In genomic region chr5:180809403-180810209, GRCh38 we compare ENCODE assay signal across 8 cellular contexts. TPM values are rescaled to one million over a fixed set of nuclear protein-coding genes. Genes with fewer than 3 reads are reported as not detected.
DNase-seq lines count a peak whose midpoint lies in the region; ATAC-seq, FAIRE-seq and TF ChIP-seq lines count a peak whose summit lies in the region.

No MANE protein-coding gene starts in this region.

- peak; percentile 92 for DNase-seq in GM13976 (ENCODE audit: low spot score)
- DNase-seq in NCI-H1105 (lab: John Stamatoyannopoulos, UW), result peak; percentile 75
- peak; percentile 88 for DNase-seq in SKM-1 treated with dmso at 0.1 percent for 144 hours (lab: John Stamatoyannopoulos, UW; ENCODE audit: unreplicated experiment)
- peak; percentile 77 for DNase-seq in amniotic stem cell (lab: John Stamatoyannopoulos, UW)
- no peak for DNase-seq in left ventricle myocardium superior
- peak; percentile 87 for DNase-seq in prostate gland (ENCODE audit: low spot score)
- peak; percentile 94 for DNase-seq in urothelium cell line (ENCODE audit: low spot score)

- no peak for FAIRE-seq in urothelium cell line (lab: Jason Lieb, UNC)

- H3K27ac ChIP-seq in prostate gland, result peak overlapping the region; percentile 99

- intact Hi-C loops in left ventricle myocardium superior (cut with micrococcal nuclease), result no loop called here
- intact Hi-C loops in prostate gland (cut with DNase I), result loop anchor here (10.0 kb wide), 1 partner anchor 435 kb away; the partner anchor contains the start of gene RACK1

- H3K4me1 ChIP-seq in prostate gland (replicated peaks), result peaks cover 28% of the 10 kb centered on the region

- H3K9me3 ChIP-seq in prostate gland, result no peaks in the 10 kb centered on the region

- in situ Hi-C loops in GM13976 (cut with MboI; ENCODE audit: low sequenced_read_pairs, unreplicated experiment), result no loop called here

- ATAC-seq in HG02759 (IDR thresholded peaks at IDR 0.05; ENCODE audit: unreplicated experiment) (peak; percentile 67), left ventricle myocardium superior (peak; percentile 93)

- peak overlapping the region; percentile 49 to 71 for H3K4me3 ChIP-seq in prostate gland

- WGBS in prostate gland, result 2% methylated on average over 40 of the region's 40 CpGs

- peak; percentile 65 for TF ChIP-seq POLR2A in prostate gland (IDR thresholded peaks at IDR 0.05)

- H3K36me3 ChIP-seq in prostate gland, result no peaks in the 10 kb centered on the region

- TF ChIP-seq CTCF in GM13976 (IDR thresholded peaks at IDR 0.05; ENCODE audit: borderline replicate concordance, control extremely low read depth, extremely low read depth, insufficient read depth, missing control alignments) (no peak), prostate gland (IDR thresholded peaks at IDR 0.05) (peak in 1 of 4 experiments; percentile 22)

- no peaks in the 10 kb centered on the region for H3K27me3 ChIP-seq in prostate gland (replicated peaks; ENCODE audit: insufficient read depth)

RNA-seq across cellular contexts. Expression of gene MGAT1, which starts 7.0 kb away (rescaled TPM):
- 67.0 TPM for total RNA-seq in left ventricle myocardium superior
- 100 to 1,000 TPM; 142 to 159 TPM for total RNA-seq in prostate gland

RNA-seq across cellular contexts. Expression of gene ZFP62, which starts 51.5 kb away (rescaled TPM):
- 15.2 TPM for total RNA-seq in left ventricle myocardium superior
- 10 to 100 TPM; 24.5 to 28.1 TPM for total RNA-seq in prostate gland
